In genomic region chrX:119605398-119605738, GRCh38 we compare ENCODE assay signal across 8 cellular contexts. TPM values are rescaled to one million over a fixed set of nuclear protein-coding genes. Genes with fewer than 3 reads are reported as not detected.
DNase-seq lines count a peak whose midpoint lies in the region; ATAC-seq and TF ChIP-seq lines count a peak whose summit lies in the region.

No MANE protein-coding gene starts in this region.

- no peaks in the 10 kb centered on the region for H3K36me3 ChIP-seq in BJ (ENCODE audit: control insufficient read depth, insufficient read depth, low read length)
- no peaks in the 10 kb centered on the region for H3K36me3 ChIP-seq in RWPE2 (ENCODE audit: low read depth)
- H3K36me3 ChIP-seq in mucosa of descending colon (ENCODE audit: low read depth) = no peaks in the 10 kb centered on the region
- H3K36me3 ChIP-seq in aorta (ENCODE audit: control insufficient read depth in 1 of 2, insufficient read depth in 2 of 2, low read length in 1 of 2) = no peaks in the 10 kb centered on the region

- intact Hi-C loops in mucosa of descending colon (cut with DNase I, micrococcal nuclease) = no loop called here
- intact Hi-C loops in aorta (cut with DNase I) = loop anchor here in 1 of 2 donors (2.0 kb wide), 1 partner anchor 31 kb away; the partner anchor contains the start of gene UBE2A

- H3K27ac ChIP-seq in RWPE2 (ENCODE audit: poor library complexity, severe bottlenecking) (peak overlapping the region; percentile 51), aorta (ENCODE audit: low read depth in 1 of 2, low read length in 2 of 2) (peak overlapping the region in 1 of 2 donors; percentile 7)

- H3K36me3 Mint-ChIP-seq in effector memory CD8-positive, alpha-beta T cell (ENCODE audit: insufficient read depth) = peaks cover 23% of the 10 kb centered on the region

- TF ChIP-seq CTCF in BJ (IDR thresholded peaks at IDR 0.05; ENCODE audit: insufficient read depth, low read depth, low read length) = no peak
- TF ChIP-seq CTCF in RWPE2 (IDR thresholded peaks at IDR 0.05; ENCODE audit: poor library complexity, severe bottlenecking) = no peak
- no peak for TF ChIP-seq CTCF in mucosa of descending colon (IDR thresholded peaks at IDR 0.05)

- DNase-seq in BJ (ENCODE audit: low read depth) (no peak), RWPE2 (ENCODE audit: low spot score) (no peak), mucosa of descending colon (peak; percentile 36 to 57 (median 47)), aorta (no peak), activated gamma-delta T cell (lab: John Stamatoyannopoulos, UW) (no peak), NCI-H774 (lab: John Stamatoyannopoulos, UW) (no peak)
- DNase-seq in effector memory CD8-positive, alpha-beta T cell = no peak

- H3K4me1 Mint-ChIP-seq in effector memory CD8-positive, alpha-beta T cell (ENCODE audit: low read depth in 2 of 2) = peaks cover 15% of the 10 kb centered on the region in 2 donors

- WGBS in aorta, 2 donors = 1 to 43% methylated on average over 15 of the region's 15 CpGs

- peak overlapping the region; percentile 75 for H3K4me3 ChIP-seq in BJ (ENCODE audit: low read depth, low read length)
- peak overlapping the region; percentile 68 for H3K4me3 ChIP-seq in RWPE2 (ENCODE audit: severe bottlenecking)
- H3K4me3 ChIP-seq in mucosa of descending colon = no peak overlapping the region
- H3K4me3 ChIP-seq in aorta (ENCODE audit: low read length in 2 of 2) = peak overlapping the region; percentile 27 to 48

- POLR2A ChIA-PET in BJ (lab: Charles Lee) = interaction anchor here (1.4 kb wide), 1 partner anchor 186 kb away, joined by 3 read pairs; the partner anchor contains the start of gene RPL39

- CTCF ChIA-PET in BJ (lab: Yijun Ruan, JAX) = interaction anchor here (0.6 to 1.5 kb wide), 4 partner anchors 15 to 180 kb away, joined by 3 to 4 read pairs (median 3); no protein-coding TSS in a partner anchor

- peak overlapping the region; percentile 93 to 96 for H3K4me3 Mint-ChIP-seq in effector memory CD8-positive, alpha-beta T cell

- H3K9me3 ChIP-seq in RWPE2 (ENCODE audit: severe bottlenecking) (no peaks in the 10 kb centered on the region), mucosa of descending colon (no peaks in the 10 kb centered on the region), aorta (ENCODE audit: control insufficient read depth, low read length) (no peaks in the 10 kb centered on the region)

- no peaks in the 10 kb centered on the region for H3K27me3 ChIP-seq in BJ (ENCODE audit: control insufficient read depth, insufficient read depth, low read length)
- no peaks in the 10 kb centered on the region for H3K27me3 ChIP-seq in RWPE2 (ENCODE audit: insufficient read depth, poor library complexity, severe bottlenecking)
- H3K27me3 ChIP-seq in aorta (ENCODE audit: control insufficient read depth in 1 of 2, insufficient read depth in 2 of 2, low read length in 1 of 2) = no peaks in the 10 kb centered on the region

- no peaks in the 10 kb centered on the region for H3K9me3 Mint-ChIP-seq in effector memory CD8-positive, alpha-beta T cell

- no peaks in the 10 kb centered on the region for H3K27me3 Mint-ChIP-seq in effector memory CD8-positive, alpha-beta T cell

- H3K27ac Mint-ChIP-seq in effector memory CD8-positive, alpha-beta T cell = peak overlapping the region; percentile 95 to 96

- ATAC-seq in GM21723 (IDR thresholded peaks at IDR 0.05; ENCODE audit: unreplicated experiment) (peak; percentile 29), RWPE2 (ENCODE audit: low read depth) (peak; percentile 45), mucosa of descending colon (peak; percentile 51), aorta (ENCODE audit: low FRiP score) (peak; percentile 3)
- peak; percentile 11 for ATAC-seq in effector memory CD8-positive, alpha-beta T cell (replicated peaks)

- peaks cover 5% of the 10 kb centered on the region for H3K4me1 ChIP-seq in RWPE2 (ENCODE audit: insufficient read depth, poor library complexity, severe bottlenecking)
- H3K4me1 ChIP-seq in mucosa of descending colon (ENCODE audit: low read depth) = no peaks in the 10 kb centered on the region
- no peaks in the 10 kb centered on the region for H3K4me1 ChIP-seq in aorta (ENCODE audit: control insufficient read depth in 1 of 2, insufficient read depth in 2 of 2, low read length in 2 of 2)

RNA-seq across cellular contexts. Expression of gene NKRF, which starts 0.9 kb away (rescaled TPM):
- polyA plus RNA-seq in BJ (2011; rRNA removed) (2.2 and 3.5 TPM in 2 replicates), aorta (1 to 10 TPM; 1.5 to 5.3 TPM)
- 1.9 and 2.4 TPM in 2 replicates for polyA minus RNA-seq in BJ (2011; rRNA and poly(A)+ RNA removed)
- total RNA-seq in mucosa of descending colon (1 to 10 TPM; 5.7 to 6.3 (median 5.9) TPM), aorta (1 to 10 TPM; 8.4 to 8.9 TPM)

RNA-seq across cellular contexts. Expression of gene UBE2A, which starts 31.0 kb away (rescaled TPM):
- polyA plus RNA-seq in BJ (2011; rRNA removed) = 44.8 and 65.5 TPM in 2 replicates
- 13.6 and 19.6 TPM in 2 replicates for polyA minus RNA-seq in BJ (2011; rRNA and poly(A)+ RNA removed)
- total RNA-seq in mucosa of descending colon = 10 to 100 TPM; 72.1 to 81.6 (median 79.4) TPM
- 10 to 100 TPM; 45.4 to 51.1 TPM for total RNA-seq in aorta
- polyA plus RNA-seq in aorta = 10 to 100 TPM; 48.3 to 56.7 TPM

RNA-seq across cellular contexts. Expression of gene STEEP1, which starts 40.2 kb away (rescaled TPM):
- 15.8 and 20.5 TPM in 2 replicates for polyA plus RNA-seq in BJ (2011; rRNA removed)
- 10.4 and 13.3 TPM in 2 replicates for polyA minus RNA-seq in BJ (2011; rRNA and poly(A)+ RNA removed)
- total RNA-seq in mucosa of descending colon = 10 to 100 TPM; 22.2 to 25.4 (median 22.9) TPM
- total RNA-seq in aorta = 10 to 100 TPM; 16.7 to 18.4 TPM
- polyA plus RNA-seq in aorta = 10 to 100 TPM; 18.1 to 25.9 TPM

Comparison
In these comparisons a context has a peak if more than half of its experiments do, and no peak if none do; other contexts are left out.
1. DNase-seq: peak in mucosa of descending colon (3 of 3); none in BJ (single experiment), RWPE2 (single experiment), effector memory CD8-positive, alpha-beta T cell (0 of 3), aorta (0 of 2), activated gamma-delta T cell (single experiment) and NCI-H774 (single experiment).
2. Peak in every context shown above with its lines, with median percentiles within 50 percentile points of each other: ATAC-seq.